10 cellular contexts compared by ENCODE assay signal in the genomic region with DNA sequence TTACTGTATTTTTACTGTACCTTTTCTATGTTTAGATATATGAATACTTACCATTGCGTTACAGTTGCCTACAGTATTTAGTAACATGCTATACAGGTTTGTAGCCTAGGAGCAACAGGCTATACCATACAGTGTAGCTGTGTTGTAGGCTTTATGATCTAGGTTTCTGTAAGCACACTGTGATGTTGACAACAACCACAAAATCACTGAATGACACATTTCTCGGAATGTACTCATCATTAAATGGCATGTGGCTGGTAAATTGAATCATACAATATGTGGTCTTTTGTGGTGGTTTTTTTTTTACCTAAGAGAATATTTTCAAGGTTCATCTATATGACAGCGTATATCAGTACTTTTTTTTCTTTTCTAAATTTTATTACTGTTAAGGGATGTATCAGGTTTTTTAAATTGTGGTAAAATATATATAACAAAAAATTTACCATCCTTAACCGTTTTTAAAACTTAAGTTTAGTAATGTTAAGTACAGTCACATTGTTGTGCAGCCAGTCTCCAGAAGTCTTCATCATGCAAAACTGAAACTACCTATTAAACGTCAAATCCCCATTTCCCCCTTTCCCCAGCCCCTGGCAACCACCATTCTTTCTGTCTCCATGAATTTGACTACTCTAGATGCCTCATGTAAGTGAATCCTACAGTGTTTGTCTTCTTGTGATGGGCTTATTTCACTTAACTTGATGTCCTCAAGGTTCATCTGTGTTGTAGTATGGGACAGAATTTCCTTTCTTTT. TPM values are rescaled to one million over a fixed set of nuclear protein-coding genes. Genes with fewer than 3 reads are reported as not detected.
DNase-seq lines count a peak whose midpoint lies in the region; ATAC-seq lines count a peak whose summit lies in the region.
"Had no signal": no experiment of that assay in that cellular context is flagged by ENCODE, and none has a peak within 500 bp of the region (broad histone marks: within the 10 kb centered on the region; RNA-seq: fewer than 3 reads in every experiment).

No MANE protein-coding gene starts in this region.

- no peaks in the 10 kb centered on the region for H3K27me3 Mint-ChIP-seq in activated T-cell treated with anti-CD3 and anti-CD28 coated beads, Interleukin-2, amount 50 U/mL, for 72 hours (ENCODE audit: low read depth)

- peak; percentile 25 for DNase-seq in activated CD4-positive, alpha-beta T cell treated with anti-CD3 and anti-CD28 coated beads for 48 hours
- DNase-seq in activated CD4-positive, alpha-beta T cell treated with anti-CD3 and anti-CD28 coated beads for 4 hours = no peak
- peak; percentile 25 to 45 for DNase-seq in activated T-cell treated with anti-CD3 and anti-CD28 coated beads, Interleukin-2, amount 50 U/mL, for 72 hours
- peak; percentile 24 for DNase-seq in renal cortical epithelial cell (ENCODE audit: low read depth)
- DNase-seq in NCI-H1417 (lab: John Stamatoyannopoulos, UW) = no peak
- no peak for DNase-seq in NCI-H82 (lab: John Stamatoyannopoulos, UW)
- DNase-seq in DMS153 (lab: John Stamatoyannopoulos, UW) = no peak
- DNase-seq: amygdala, gastrocnemius medialis had no signal

- ATAC-seq in HG02870 (IDR thresholded peaks at IDR 0.05; ENCODE audit: unreplicated experiment) = peak; percentile 66
- ATAC-seq in activated T-cell treated with anti-CD3 and anti-CD28 coated beads, Interleukin-2, amount 50 U/mL, for 72 hours (replicated peaks in 1 of 2) = peak; percentile 98 to 99
- ATAC-seq: gastrocnemius medialis had no signal

- H3K4me3 Mint-ChIP-seq in activated T-cell treated with anti-CD3 and anti-CD28 coated beads, Interleukin-2, amount 50 U/mL, for 72 hours = peak overlapping the region; percentile 59 to 73

- H3K36me3 Mint-ChIP-seq in activated T-cell treated with anti-CD3 and anti-CD28 coated beads, Interleukin-2, amount 50 U/mL, for 72 hours (ENCODE audit: insufficient read depth in 2 of 2) = peaks cover 5 to 20% of the 10 kb centered on the region in 2 donors

- H3K27ac Mint-ChIP-seq in activated T-cell treated with anti-CD3 and anti-CD28 coated beads, Interleukin-2, amount 50 U/mL, for 72 hours = peak overlapping the region; percentile 80

- peaks cover 30% of the 10 kb centered on the region for H3K4me1 Mint-ChIP-seq in activated T-cell treated with anti-CD3 and anti-CD28 coated beads, Interleukin-2, amount 50 U/mL, for 72 hours (ENCODE audit: low read depth)

- H3K9me3 Mint-ChIP-seq in activated T-cell treated with anti-CD3 and anti-CD28 coated beads, Interleukin-2, amount 50 U/mL, for 72 hours = no peaks in the 10 kb centered on the region

RNA-seq across cellular contexts. Expression of gene BTAF1, which starts 21.5 kb away (rescaled TPM):
- 10 to 100 TPM; 53.7 to 66.1 TPM for total RNA-seq in activated T-cell treated with anti-CD3 and anti-CD28 coated beads, Interleukin-2, amount 50 U/mL, for 72 hours
- total RNA-seq in renal cortical epithelial cell = 30.6 and 45.7 TPM in 2 replicates

RNA-seq across cellular contexts. Expression of gene FGFBP3, which starts 35.8 kb away (rescaled TPM):
- total RNA-seq in activated T-cell treated with anti-CD3 and anti-CD28 coated beads, Interleukin-2, amount 50 U/mL, for 72 hours = 1 to 10 TPM; 1.1 to 1.4 TPM
- total RNA-seq in renal cortical epithelial cell = 0.15 and 0.17 TPM in 2 replicates

Comparison
In these comparisons a context has a peak if more than half of its experiments do, and no peak if none do; other contexts are left out.
1. DNase-seq: peak in activated CD4-positive, alpha-beta T cell treated with anti-CD3 and anti-CD28 coated beads for 48 hours (single experiment), activated T-cell treated with anti-CD3 and anti-CD28 coated beads, Interleukin-2, amount 50 U/mL, for 72 hours (2 of 2) and renal cortical epithelial cell (single experiment); none in activated CD4-positive, alpha-beta T cell treated with anti-CD3 and anti-CD28 coated beads for 4 hours (0 of 2), NCI-H1417 (0 of 3), NCI-H82 (single experiment) and DMS153 (single experiment).